23 cellular contexts compared by ENCODE assay signal in genomic region chr16:20767577-20767976, GRCh38. TPM values are rescaled to one million over a fixed set of nuclear protein-coding genes. Genes with fewer than 3 reads are reported as not detected.
DNase-seq lines count a peak whose midpoint lies in the region; ATAC-seq, FAIRE-seq and TF ChIP-seq lines count a peak whose summit lies in the region.
"Had no signal": no experiment of that assay in that cellular context is flagged by ENCODE, and none has a peak within 500 bp of the region (broad histone marks: within the 10 kb centered on the region; RNA-seq: fewer than 3 reads in every experiment).

No MANE protein-coding gene starts in this region.

- no peaks in the 10 kb centered on the region for H3K27me3 ChIP-seq in CD8-positive, alpha-beta memory T cell (ENCODE audit: insufficient read depth, low read length, poor library complexity, severe bottlenecking)
- H3K27me3 ChIP-seq in esophagus muscularis mucosa, result no peaks in the 10 kb centered on the region
- H3K27me3 ChIP-seq in HepG2 (ENCODE audit: control insufficient read depth in 1 of 2, insufficient read depth in 2 of 2, low read length in 2 of 2), result no peaks in the 10 kb centered on the region
- H3K27me3 ChIP-seq in right lobe of liver, result no peaks in the 10 kb centered on the region
- H3K27me3 ChIP-seq: BLaER1 treated with 17β-estradiol and CSF1 and Interleukin-3, amounts not matched to agents 10 nM and 100 nM had no signal

- no peak overlapping the region for H3K4me2 ChIP-seq in HepG2 (ENCODE audit: low read depth, low read length)
- H3K4me2 ChIP-seq: A549; BLaER1 treated with 17β-estradiol and CSF1 and Interleukin-3, amounts not matched to agents 10 nM and 100 nM had no signal

- no peak for TF ChIP-seq RAD21 in HepG2 (CRISPR knock-in tag; IDR thresholded peaks at IDR 0.05)

- TF ChIP-seq CTCF in esophagus muscularis mucosa (IDR thresholded peaks at IDR 0.05), result no peak
- TF ChIP-seq CTCF in HepG2 (CRISPR knock-in tag; IDR thresholded peaks at IDR 0.05), result no peak
- no peak for TF ChIP-seq CTCF in right lobe of liver (IDR thresholded peaks at IDR 0.05)

- no peak overlapping the region for H3K27ac Mint-ChIP-seq in CD8-positive, alpha-beta memory T cell
- H3K27ac Mint-ChIP-seq: B cell; CD4-positive, alpha-beta memory T cell; CD4-positive, CD25-positive, alpha-beta regulatory T cell had no signal

- no peaks in the 10 kb centered on the region for H3K27me3 Mint-ChIP-seq in CD8-positive, alpha-beta memory T cell
- H3K27me3 Mint-ChIP-seq: B cell; CD4-positive, alpha-beta memory T cell; CD4-positive, CD25-positive, alpha-beta regulatory T cell had no signal

- no peaks in the 10 kb centered on the region for H3K9me3 Mint-ChIP-seq in CD8-positive, alpha-beta memory T cell
- H3K9me3 Mint-ChIP-seq: CD4-positive, alpha-beta memory T cell had no signal

- CTCF ChIA-PET in CD8-positive, alpha-beta memory T cell (lab: Charles Lee), result no interaction called here
- CTCF ChIA-PET in HepG2 (lab: Yijun Ruan, JAX; ENCODE audit: low intra/inter-chr PET ratio, low total read pairs), result no interaction called here

- no peak overlapping the region for H3K4me3 Mint-ChIP-seq in CD8-positive, alpha-beta memory T cell
- H3K4me3 Mint-ChIP-seq: B cell; CD4-positive, alpha-beta memory T cell; CD4-positive, CD25-positive, alpha-beta regulatory T cell had no signal

- intact Hi-C loops in esophagus muscularis mucosa (cut with DNase I), result no loop called here
- intact Hi-C loops in HepG2 (cut with micrococcal nuclease; ENCODE audit: unreplicated experiment), result no loop called here
- intact Hi-C loops in right lobe of liver (cut with DNase I), result no loop called here

- H3K9me3 ChIP-seq in CD8-positive, alpha-beta memory T cell (ENCODE audit: low read length), result no peaks in the 10 kb centered on the region
- no peaks in the 10 kb centered on the region for H3K9me3 ChIP-seq in esophagus muscularis mucosa
- peaks cover 6% of the 10 kb centered on the region for H3K9me3 ChIP-seq in HepG2 (ENCODE audit: low read length)
- no peaks in the 10 kb centered on the region for H3K9me3 ChIP-seq in right lobe of liver
- H3K9me3 ChIP-seq: Caco-2 had no signal

- peaks cover 0 to 2% (median 2%) of the 10 kb centered on the region in 3 donors for H3K36me3 Mint-ChIP-seq in CD8-positive, alpha-beta memory T cell

- H3K4me1 ChIP-seq in CD8-positive, alpha-beta memory T cell (ENCODE audit: insufficient read depth, low read length), result peaks cover 20% of the 10 kb centered on the region
- peaks cover 0 to 9% (median 5%) of the 10 kb centered on the region in 4 donors for H3K4me1 ChIP-seq in esophagus muscularis mucosa
- peaks cover 39% of the 10 kb centered on the region for H3K4me1 ChIP-seq in HepG2 (ENCODE audit: insufficient read depth, low read length)
- H3K4me1 ChIP-seq in right lobe of liver, result peaks cover 0 to 21% (median 5%) of the 10 kb centered on the region in 4 donors

- H2AFZ ChIP-seq in HepG2 (ENCODE audit: low read length), result no peak overlapping the region

- TF ChIP-seq POLR2A in esophagus muscularis mucosa (IDR thresholded peaks at IDR 0.05; ENCODE audit: low read depth) (no peak), HepG2 (IDR thresholded peaks at IDR 0.05; ENCODE audit: insufficient read depth in 1 of 2, low read depth in 2 of 2, low read length in 2 of 2) (no peak), right lobe of liver (IDR thresholded peaks at IDR 0.05) (no peak), GM12891 (IDR thresholded peaks at IDR 0.05; ENCODE audit: low read depth, low read length) (no peak)

- in situ Hi-C loops in HepG2 (cut with HindIII; ENCODE audit: extremely low pct_ligation_motif_present, low pct_unique_long_range_greater_than_20kb), result no loop called here

- no peaks in the 10 kb centered on the region for H4K20me1 ChIP-seq in HepG2 (ENCODE audit: insufficient read depth, low read length)
- H4K20me1 ChIP-seq: BLaER1 treated with 17β-estradiol and CSF1 and Interleukin-3, amounts not matched to agents 10 nM and 100 nM had no signal

- no peaks in the 10 kb centered on the region for H3K79me2 ChIP-seq in HepG2 (ENCODE audit: insufficient read depth, low read length)

- POLR2A ChIA-PET in CD8-positive, alpha-beta memory T cell (lab: Charles Lee), result no interaction called here
- POLR2A ChIA-PET in HepG2 (lab: Yijun Ruan, JAX), result no interaction called here

- H3K9ac ChIP-seq in HepG2 (ENCODE audit: insufficient read depth, low read depth, low read length), result no peak overlapping the region
- H3K9ac ChIP-seq: BLaER1 treated with 17β-estradiol and CSF1 and Interleukin-3, amounts not matched to agents 10 nM and 100 nM had no signal

- no peak for DNase-seq in CD8-positive, alpha-beta memory T cell
- DNase-seq in esophagus muscularis mucosa (ENCODE audit: extremely low spot score), result peak; percentile 8
- DNase-seq in HepG2 (ENCODE audit: low spot score), result peak; percentile 15
- peak in 1 of 3 donors; percentile 56 for DNase-seq in right lobe of liver
- DNase-seq in GM19239 (ENCODE audit: insufficient read length, low spot score), result no peak
- DNase-seq in activated CD8-positive, alpha-beta memory T cell treated with anti-CD3 and anti-CD28 coated beads, Interleukin-2, amount 50 U/mL, for 4 hours, result no peak
- DNase-seq in GM12891 (ENCODE audit: insufficient read length, low spot score), result no peak
- DNase-seq: AML-193; Caco-2; CD4-positive, alpha-beta memory T cell; CD4-positive, CD25-positive, alpha-beta regulatory T cell; DMS 273 treated with DMSO at 0.1 percent for 48 hours; DMS153; DMS79; DND-41; EL; GDM1 had no signal

- no peaks in the 10 kb centered on the region for H3K36me3 ChIP-seq in CD8-positive, alpha-beta memory T cell (ENCODE audit: insufficient read depth, low read length)
- H3K36me3 ChIP-seq in esophagus muscularis mucosa (no peaks in the 10 kb centered on the region), HepG2 (replicated peaks in 1 of 2; ENCODE audit: control insufficient read depth in 1 of 2, insufficient read depth in 2 of 2, low read length in 2 of 2) (0 out of 5 replicates have a peak, but pooled peaks cover 0 to 1% of the 10 kb centered on the region in 2 experiments), right lobe of liver (peaks cover 0 to 5% (median 0%) of the 10 kb centered on the region in 4 donors)
- H3K36me3 ChIP-seq: BLaER1 treated with 17β-estradiol and CSF1 and Interleukin-3, amounts not matched to agents 10 nM and 100 nM had no signal

- BruUV-seq in HepG2 (replicated peaks; lab: Mats Ljungman, UMichigan), result no TSS peak

- no peak overlapping the region for H3K4me3 ChIP-seq in CD8-positive, alpha-beta memory T cell (ENCODE audit: low read length)
- H3K4me3 ChIP-seq in esophagus muscularis mucosa (no peak overlapping the region), HepG2 (replicated peaks in 1 of 3; ENCODE audit: insufficient read depth in 1 of 3, low read depth in 2 of 3, low read length in 3 of 3) (no peak overlapping the region), right lobe of liver (no peak overlapping the region)
- H3K4me3 ChIP-seq: A549; BLaER1 treated with 17β-estradiol and CSF1 and Interleukin-3, amounts not matched to agents 10 nM and 100 nM; GM12878 had no signal

- TF ChIP-seq EP300 in esophagus muscularis mucosa (IDR thresholded peaks at IDR 0.05) (no peak), HepG2 (IDR thresholded peaks at IDR 0.05; ENCODE audit: low read depth in 2 of 2, low read length in 2 of 2) (peak in 1 of 2 experiments; percentile 29; a peak in 1 of 4 replicates), HepG2 (CRISPR knock-in tag; IDR thresholded peaks at IDR 0.05; ENCODE audit: borderline replicate concordance) (no peak)

- H3K27ac ChIP-seq in CD8-positive, alpha-beta memory T cell (ENCODE audit: low read depth, low read length), result peak overlapping the region; percentile 7
- no peak overlapping the region for H3K27ac ChIP-seq in esophagus muscularis mucosa (replicated peaks in 1 of 4)
- H3K27ac ChIP-seq in HepG2 (ENCODE audit: extremely low read length, insufficient read depth, low read length), result no peak overlapping the region
- H3K27ac ChIP-seq in right lobe of liver, result peak overlapping the region in 1 of 3 donors; percentile 31
- H3K27ac ChIP-seq: 22Rv1; A549; BLaER1 treated with 17β-estradiol and CSF1 and Interleukin-3, amounts not matched to agents 10 nM and 100 nM; C4-2B had no signal

- H3K4me1 Mint-ChIP-seq in CD8-positive, alpha-beta memory T cell, result peaks cover 20 to 27% (median 23%) of the 10 kb centered on the region in 3 donors

- ATAC-seq in HepG2 (no peak), right lobe of liver (peak; percentile 48 to 59 (median 53))
- ATAC-seq: A549, GM12878 had no signal

- FAIRE-seq in HepG2 (lab: Jason Lieb, UNC), result no peak
- FAIRE-seq in GM19239 (lab: Jason Lieb, UNC), result no peak
- FAIRE-seq in GM12891 (lab: Jason Lieb, UNC), result no peak
- FAIRE-seq: A549, GM12878 had no signal

RNA-seq across cellular contexts. Expression of gene ACSM3, which starts 3.8 kb away (rescaled TPM):
- 1 to 10 TPM; 6.8 to 7.3 TPM for total RNA-seq in CD8-positive, alpha-beta memory T cell
- polyA plus RNA-seq in CD8-positive, alpha-beta memory T cell, result 7.4 TPM
- total RNA-seq in esophagus muscularis mucosa (10 to 100 TPM in 1 of 4 donors, 1 to 10 TPM in 3; 4.3 to 11.0 (median 5.9) TPM), HepG2 (2016; rRNA removed; fragmentation: Illumina TruSeq; extraction: Trizol) (108 and 125 TPM in 2 replicates), right lobe of liver (100 to 1,000 TPM in 1 of 6 experiments, 10 to 100 TPM in 5; 24.5 to 109 (median 57.9) TPM)
- total RNA-seq in HepG2 (2016; cell fraction: cytosol; rRNA removed; fragmentation: Illumina TruSeq; extraction: Trizol; ENCODE audit: low read depth), result 16.9 and 17.5 TPM in 2 replicates
- total RNA-seq in HepG2 (2016; cell fraction: insoluble cytoplasmic fraction; rRNA removed; fragmentation: Illumina TruSeq; extraction: Trizol), result 103 and 128 TPM in 2 replicates
- 55.2 and 56.2 TPM in 2 replicates for total RNA-seq in HepG2 (2016; cell fraction: membrane; rRNA removed; fragmentation: Illumina TruSeq; extraction: Trizol)
- total RNA-seq in HepG2 (2016; cell fraction: nucleus; rRNA removed; fragmentation: Illumina TruSeq; extraction: Trizol), result 194 and 207 TPM in 2 replicates
- 74.0 and 84.3 TPM in 2 replicates for polyA plus RNA-seq in HepG2 (2011; rRNA removed)
- 50.4 and 63.7 TPM in 2 replicates for polyA plus RNA-seq in HepG2 (2011; cell fraction: cytosol; rRNA removed)
- polyA plus RNA-seq in HepG2 (2011; cell fraction: nucleus; rRNA removed), result 123 and 153 TPM in 2 replicates
- 99.7 and 110 TPM in 2 replicates for polyA plus RNA-seq in HepG2 (2012)
- 14.1 and 15.2 TPM in 2 replicates for polyA plus RNA-seq in HepG2 (2016; cell fraction: cytosol; fragmentation: Illumina TruSeq; extraction: Trizol; ENCODE audit: low read depth)
- 156 and 162 TPM in 2 replicates for polyA plus RNA-seq in HepG2 (2016; cell fraction: insoluble cytoplasmic fraction; fragmentation: Illumina TruSeq; extraction: Trizol; ENCODE audit: low read depth)
- 43.7 and 47.6 TPM in 2 replicates for polyA plus RNA-seq in HepG2 (2016; cell fraction: membrane; fragmentation: Illumina TruSeq; extraction: Trizol; ENCODE audit: low read depth)
- polyA plus RNA-seq in HepG2 (2016; cell fraction: nucleus; fragmentation: Illumina TruSeq; extraction: Trizol; ENCODE audit: insufficient read depth, low read depth), result 215 and 247 TPM in 2 replicates
- polyA minus RNA-seq in HepG2 (2011; rRNA and poly(A)+ RNA removed; ENCODE audit: low replicate concordance), result 0.82 and 141 TPM in 2 replicates
- polyA minus RNA-seq in HepG2 (2011; cell fraction: cytosol; rRNA and poly(A)+ RNA removed), result 18.3 and 32.4 TPM in 2 replicates
- 204 and 288 TPM in 2 replicates for polyA minus RNA-seq in HepG2 (2011; cell fraction: nucleus; rRNA and poly(A)+ RNA removed)
- polyA plus RNA-seq in GM12891 (2012; ENCODE audit: low read depth, missing spikeins), result 6.3 TPM

RNA-seq across cellular contexts. Expression of gene THUMPD1, which starts 26.0 kb away (rescaled TPM):
- 10 to 100 TPM; 52.2 to 54.1 TPM for total RNA-seq in CD8-positive, alpha-beta memory T cell
- 74.4 TPM for polyA plus RNA-seq in CD8-positive, alpha-beta memory T cell
- total RNA-seq in esophagus muscularis mucosa (100 to 1,000 TPM in 1 of 4 donors, 10 to 100 TPM in 3; 54.0 to 102 (median 84.0) TPM), HepG2 (2016; rRNA removed; fragmentation: Illumina TruSeq; extraction: Trizol) (69.1 and 102 TPM in 2 replicates), right lobe of liver (10 to 100 TPM; 13.5 to 26.4 (median 16.5) TPM)
- 4.6 and 6.7 TPM in 2 replicates for total RNA-seq in HepG2 (2016; cell fraction: cytosol; rRNA removed; fragmentation: Illumina TruSeq; extraction: Trizol; ENCODE audit: low read depth)
- 71.0 and 103 TPM in 2 replicates for total RNA-seq in HepG2 (2016; cell fraction: insoluble cytoplasmic fraction; rRNA removed; fragmentation: Illumina TruSeq; extraction: Trizol)
- 19.1 and 23.2 TPM in 2 replicates for total RNA-seq in HepG2 (2016; cell fraction: membrane; rRNA removed; fragmentation: Illumina TruSeq; extraction: Trizol)
- 67.8 and 71.7 TPM in 2 replicates for total RNA-seq in HepG2 (2016; cell fraction: nucleus; rRNA removed; fragmentation: Illumina TruSeq; extraction: Trizol)
- polyA plus RNA-seq in HepG2 (2011; rRNA removed), result 20.8 and 22.7 TPM in 2 replicates
- polyA plus RNA-seq in HepG2 (2011; cell fraction: cytosol; rRNA removed), result 23.4 and 44.4 TPM in 2 replicates
- polyA plus RNA-seq in HepG2 (2011; cell fraction: nucleus; rRNA removed), result 80.0 and 102 TPM in 2 replicates
- 29.3 and 38.3 TPM in 2 replicates for polyA plus RNA-seq in HepG2 (2012)
- 1.6 and 2.0 TPM in 2 replicates for polyA plus RNA-seq in HepG2 (2016; cell fraction: cytosol; fragmentation: Illumina TruSeq; extraction: Trizol; ENCODE audit: low read depth)
- polyA plus RNA-seq in HepG2 (2016; cell fraction: insoluble cytoplasmic fraction; fragmentation: Illumina TruSeq; extraction: Trizol; ENCODE audit: low read depth), result 67.9 and 69.4 TPM in 2 replicates
- polyA plus RNA-seq in HepG2 (2016; cell fraction: membrane; fragmentation: Illumina TruSeq; extraction: Trizol; ENCODE audit: low read depth), result 6.6 and 7.6 TPM in 2 replicates
- polyA plus RNA-seq in HepG2 (2016; cell fraction: nucleus; fragmentation: Illumina TruSeq; extraction: Trizol; ENCODE audit: insufficient read depth, low read depth), result 48.7 and 49.4 TPM in 2 replicates
- 22.2 and 83.8 TPM in 2 replicates for polyA minus RNA-seq in HepG2 (2011; rRNA and poly(A)+ RNA removed; ENCODE audit: low replicate concordance)
- polyA minus RNA-seq in HepG2 (2011; cell fraction: cytosol; rRNA and poly(A)+ RNA removed), result 34.7 and 43.5 TPM in 2 replicates
- 128 and 146 TPM in 2 replicates for polyA minus RNA-seq in HepG2 (2011; cell fraction: nucleus; rRNA and poly(A)+ RNA removed)
- 18.0 TPM for polyA plus RNA-seq in GM12891 (2012; ENCODE audit: low read depth, missing spikeins)

RNA-seq across cellular contexts. Expression of gene ERI2, which starts 38.7 kb away (rescaled TPM):
- total RNA-seq in CD8-positive, alpha-beta memory T cell, result 10 to 100 TPM; 17.4 to 22.2 TPM
- 2.3 TPM for polyA plus RNA-seq in CD8-positive, alpha-beta memory T cell
- 10 to 100 TPM in 3 of 4 donors, 1 to 10 TPM in 1; 8.3 to 21.2 (median 13.6) TPM for total RNA-seq in esophagus muscularis mucosa
- total RNA-seq in HepG2 (2016; rRNA removed; fragmentation: Illumina TruSeq; extraction: Trizol), result 41.3 and 53.1 TPM in 2 replicates
- total RNA-seq in HepG2 (2016; cell fraction: cytosol; rRNA removed; fragmentation: Illumina TruSeq; extraction: Trizol; ENCODE audit: low read depth), result 19.3 and 19.4 TPM in 2 replicates
- 40.2 and 47.3 TPM in 2 replicates for total RNA-seq in HepG2 (2016; cell fraction: insoluble cytoplasmic fraction; rRNA removed; fragmentation: Illumina TruSeq; extraction: Trizol)
- 41.1 and 44.1 TPM in 2 replicates for total RNA-seq in HepG2 (2016; cell fraction: membrane; rRNA removed; fragmentation: Illumina TruSeq; extraction: Trizol)
- total RNA-seq in HepG2 (2016; cell fraction: nucleus; rRNA removed; fragmentation: Illumina TruSeq; extraction: Trizol), result 48.1 and 48.5 TPM in 2 replicates
- 16.3 and 17.4 TPM in 2 replicates for polyA plus RNA-seq in HepG2 (2011; rRNA removed)
- 7.2 and 9.4 TPM in 2 replicates for polyA plus RNA-seq in HepG2 (2011; cell fraction: cytosol; rRNA removed)
- 24.8 and 33.6 TPM in 2 replicates for polyA plus RNA-seq in HepG2 (2011; cell fraction: nucleus; rRNA removed)
- polyA plus RNA-seq in HepG2 (2012), result 11.3 and 21.2 TPM in 2 replicates
- 3.9 and 6.1 TPM in 2 replicates for polyA plus RNA-seq in HepG2 (2016; cell fraction: cytosol; fragmentation: Illumina TruSeq; extraction: Trizol; ENCODE audit: low read depth)
- polyA plus RNA-seq in HepG2 (2016; cell fraction: insoluble cytoplasmic fraction; fragmentation: Illumina TruSeq; extraction: Trizol; ENCODE audit: low read depth), result 40.1 and 44.5 TPM in 2 replicates
- polyA plus RNA-seq in HepG2 (2016; cell fraction: membrane; fragmentation: Illumina TruSeq; extraction: Trizol; ENCODE audit: low read depth), result 16.7 and 17.7 TPM in 2 replicates
- 46.2 and 48.0 TPM in 2 replicates for polyA plus RNA-seq in HepG2 (2016; cell fraction: nucleus; fragmentation: Illumina TruSeq; extraction: Trizol; ENCODE audit: insufficient read depth, low read depth)
- 10.5 and 15.9 TPM in 2 replicates for polyA minus RNA-seq in HepG2 (2011; rRNA and poly(A)+ RNA removed; ENCODE audit: low replicate concordance)
- polyA minus RNA-seq in HepG2 (2011; cell fraction: cytosol; rRNA and poly(A)+ RNA removed), result 8.3 and 13.4 TPM in 2 replicates
- 45.3 and 46.2 TPM in 2 replicates for polyA minus RNA-seq in HepG2 (2011; cell fraction: nucleus; rRNA and poly(A)+ RNA removed)
- total RNA-seq in right lobe of liver, result 10 to 100 TPM in 5 of 6 experiments, 1 to 10 TPM in 1; 9.8 to 15.9 (median 14.8) TPM
- polyA plus RNA-seq in GM12891 (2012; ENCODE audit: low read depth, missing spikeins), result 9.5 TPM

RNA-seq across cellular contexts. Expression of gene REXO5, which starts 38.8 kb away (rescaled TPM):
- 1 to 10 TPM; 7.9 to 9.3 TPM for total RNA-seq in CD8-positive, alpha-beta memory T cell
- polyA plus RNA-seq in CD8-positive, alpha-beta memory T cell, result 0.81 TPM
- total RNA-seq in esophagus muscularis mucosa (1 to 10 TPM; 2.0 to 4.9 (median 2.7) TPM), HepG2 (2016; rRNA removed; fragmentation: Illumina TruSeq; extraction: Trizol) (13.1 and 14.4 TPM in 2 replicates), right lobe of liver (1 to 10 TPM; 1.1 to 2.9 (median 2.4) TPM)
- 13.8 and 15.9 TPM in 2 replicates for total RNA-seq in HepG2 (2016; cell fraction: cytosol; rRNA removed; fragmentation: Illumina TruSeq; extraction: Trizol; ENCODE audit: low read depth)
- 12.0 and 13.3 TPM in 2 replicates for total RNA-seq in HepG2 (2016; cell fraction: insoluble cytoplasmic fraction; rRNA removed; fragmentation: Illumina TruSeq; extraction: Trizol)
- total RNA-seq in HepG2 (2016; cell fraction: membrane; rRNA removed; fragmentation: Illumina TruSeq; extraction: Trizol), result 10.3 and 11.4 TPM in 2 replicates
- 18.6 and 20.9 TPM in 2 replicates for total RNA-seq in HepG2 (2016; cell fraction: nucleus; rRNA removed; fragmentation: Illumina TruSeq; extraction: Trizol)
- 5.5 and 5.9 TPM in 2 replicates for polyA plus RNA-seq in HepG2 (2011; rRNA removed)
- polyA plus RNA-seq in HepG2 (2011; cell fraction: cytosol; rRNA removed), result 2.1 and 2.7 TPM in 2 replicates
- 9.1 and 9.5 TPM in 2 replicates for polyA plus RNA-seq in HepG2 (2011; cell fraction: nucleus; rRNA removed)
- 3.5 and 6.7 TPM in 2 replicates for polyA plus RNA-seq in HepG2 (2012)
- 2.0 and 2.6 TPM in 2 replicates for polyA plus RNA-seq in HepG2 (2016; cell fraction: cytosol; fragmentation: Illumina TruSeq; extraction: Trizol; ENCODE audit: low read depth)
- 10.4 and 10.8 TPM in 2 replicates for polyA plus RNA-seq in HepG2 (2016; cell fraction: insoluble cytoplasmic fraction; fragmentation: Illumina TruSeq; extraction: Trizol; ENCODE audit: low read depth)
- 3.7 and 4.7 TPM in 2 replicates for polyA plus RNA-seq in HepG2 (2016; cell fraction: membrane; fragmentation: Illumina TruSeq; extraction: Trizol; ENCODE audit: low read depth)
- 17.5 and 20.3 TPM in 2 replicates for polyA plus RNA-seq in HepG2 (2016; cell fraction: nucleus; fragmentation: Illumina TruSeq; extraction: Trizol; ENCODE audit: insufficient read depth, low read depth)
- 6.7 and 10.1 TPM in 2 replicates for polyA minus RNA-seq in HepG2 (2011; rRNA and poly(A)+ RNA removed; ENCODE audit: low replicate concordance)
- 3.8 and 5.8 TPM in 2 replicates for polyA minus RNA-seq in HepG2 (2011; cell fraction: cytosol; rRNA and poly(A)+ RNA removed)
- polyA minus RNA-seq in HepG2 (2011; cell fraction: nucleus; rRNA and poly(A)+ RNA removed), result 26.3 and 29.6 TPM in 2 replicates
- polyA plus RNA-seq in GM12891 (2012; ENCODE audit: low read depth, missing spikeins), result 8.8 TPM

Comparison
In these comparisons a context has a peak if more than half of its experiments do, and no peak if none do; other contexts are left out.
1. DNase-seq: peak in esophagus muscularis mucosa (single experiment) and HepG2 (single experiment); none in CD8-positive, alpha-beta memory T cell (0 of 5), GM19239 (single experiment), activated CD8-positive, alpha-beta memory T cell treated with anti-CD3 and anti-CD28 coated beads, Interleukin-2, amount 50 U/mL, for 4 hours (single experiment) and GM12891 (single experiment).